ENCODE assay signal across 20 cellular contexts in genomic region chr12:67496616-67497015, GRCh38.
A peak's percentile ranks its signal among the peaks of the same experiment; 100 is the strongest.
DNase-seq lines count a peak whose midpoint lies in the region; ATAC-seq and TF ChIP-seq lines count a peak whose summit lies in the region.
"Had no signal": no experiment of that assay in that cellular context is flagged by ENCODE, and none has a peak within 500 bp of the region (broad histone marks: within the 10 kb centered on the region; RNA-seq: fewer than 3 reads in every experiment).

No MANE protein-coding gene starts in this region.

- no peak overlapping the region for H3K4me3 Mint-ChIP-seq in mesothelial cell of epicardium
- H3K4me3 Mint-ChIP-seq: B cell; CD4-positive, alpha-beta T cell; CD8-positive, alpha-beta T cell had no signal

- H3K4me1 Mint-ChIP-seq in mesothelial cell of epicardium: peaks cover 36% of the 10 kb centered on the region
- H3K4me1 Mint-ChIP-seq: B cell had no signal

- TF ChIP-seq CTCF in LNCaP clone FGC (IDR thresholded peaks at IDR 0.05; ENCODE audit: control insufficient read depth, extremely low read depth, insufficient read depth): no peak
- TF ChIP-seq CTCF in mesothelial cell of epicardium (IDR thresholded peaks at IDR 0.05; ENCODE audit: unreplicated experiment): no peak

- H3K27me3 Mint-ChIP-seq in mesothelial cell of epicardium (ENCODE audit: low read depth): no peaks in the 10 kb centered on the region
- H3K27me3 Mint-ChIP-seq: CD4-positive, alpha-beta T cell had no signal

- H3K9me3 Mint-ChIP-seq in mesothelial cell of epicardium: peaks cover 29% of the 10 kb centered on the region
- H3K9me3 Mint-ChIP-seq: CD8-positive, alpha-beta T cell had no signal

- H3K4me3 ChIP-seq in LNCaP clone FGC (ENCODE audit: low read depth, low read length): no peak overlapping the region
- H3K4me3 ChIP-seq: A549; BLaER1 treated with 17β-estradiol and CSF1 and Interleukin-3, amounts not matched to agents 10 nM and 100 nM; GM12878 had no signal

- DNase-seq in LNCaP clone FGC (ENCODE audit: low read depth) (peak; percentile 53), mesothelial cell of epicardium (ENCODE audit: low spot score in 2 of 2, unreplicated experiment in 2 of 2) (no peak), cerebellar nuclear complex (lab: John Stamatoyannopoulos, UW) (no peak), DMS 273 treated with DMSO at 0.1 percent for 48 hours (lab: John Stamatoyannopoulos, UW) (no peak)
- DNase-seq: AML-193; Caco-2; Calu3; CD4-positive, alpha-beta T cell; CD8-positive, alpha-beta T cell; DMS153; DMS53; DMS79; DND-41; EL; GDM1 had no signal

- peak; percentile 48 for ATAC-seq in SK-N-SH treated with all-trans-retinoic acid at 6 μM for 48 hours
- ATAC-seq: A549; CD8-positive, alpha-beta T cell; GM12878 had no signal

- peaks cover 10% of the 10 kb centered on the region for H3K36me3 Mint-ChIP-seq in mesothelial cell of epicardium

- peak overlapping the region; percentile 22 for H3K27ac Mint-ChIP-seq in mesothelial cell of epicardium
- H3K27ac Mint-ChIP-seq: B cell; CD4-positive, alpha-beta T cell; CD8-positive, alpha-beta T cell had no signal

TF ChIP-seq in SK-N-SH treated with all-trans-retinoic acid at 6 μM for 48 hours, 23 proteins besides CTCF, POLR2A, EP300 and RAD21:
- no peak for TF ChIP-seq PATZ1 (CRISPR knock-in tag; IDR thresholded peaks at IDR 0.05; ENCODE audit: borderline replicate concordance)
- TF ChIP-seq ISL1 (CRISPR knock-in tag; IDR thresholded peaks at IDR 0.05): peak; percentile 68; the same call in 1 of the 2 replicates
